12 cellular contexts compared by ENCODE assay signal in genomic region chr12:39467432-39467870, GRCh38. TPM values are rescaled to one million over a fixed set of nuclear protein-coding genes. Genes with fewer than 3 reads are reported as not detected.
DNase-seq lines count a peak whose midpoint lies in the region; ATAC-seq and TF ChIP-seq lines count a peak whose summit lies in the region.
"Had no signal": no experiment of that assay in that cellular context is flagged by ENCODE, and none has a peak within 500 bp of the region (broad histone marks: within the 10 kb centered on the region; RNA-seq: fewer than 3 reads in every experiment).

No MANE protein-coding gene starts in this region.

- no peaks in the 10 kb centered on the region for H3K4me1 Mint-ChIP-seq in WTC11
- H3K4me1 Mint-ChIP-seq: neural crest cell had no signal

- peaks cover 2% of the 10 kb centered on the region; the same call in 1 of the 2 replicates for H3K36me3 Mint-ChIP-seq in WTC11

- CTCF ChIA-PET in WTC11 (lab: Charles Lee), result no interaction called here

- no peak for TF ChIP-seq CTCF in fibroblast of pulmonary artery (IDR thresholded peaks at IDR 0.05; ENCODE audit: low read length, missing control alignments)
- TF ChIP-seq CTCF in WTC11 (IDR thresholded peaks at IDR 0.05), result no peak
- no peak for TF ChIP-seq CTCF in omental fat pad (IDR thresholded peaks at IDR 0.05)

- 0 out of 2 replicates have a peak, but pooled peaks cover 3% of the 10 kb centered on the region for H3K27me3 Mint-ChIP-seq in WTC11 (ENCODE audit: low read depth)
- H3K27me3 Mint-ChIP-seq: dendritic cell treated with granulocyte-macrophage colony-stimulating factor and Interleukin-4, amounts not matched to agents 40 ng/mL and 50 ng/mL, for 4 days had no signal

- no peak overlapping the region for H3K4me3 Mint-ChIP-seq in WTC11
- H3K4me3 Mint-ChIP-seq: dendritic cell treated with granulocyte-macrophage colony-stimulating factor and Interleukin-4, amounts not matched to agents 40 ng/mL and 50 ng/mL, for 4 days; neural crest cell had no signal

- POLR2A ChIA-PET in WTC11 (lab: Charles Lee), result no interaction called here

- peak; percentile 14 for DNase-seq in fibroblast of pulmonary artery (ENCODE audit: low read depth)
- no peak for DNase-seq in NCI-H774 (lab: John Stamatoyannopoulos, UW)
- no peak for DNase-seq in WTC11 (ENCODE audit: low spot score)
- no peak for DNase-seq in NCI-H2171 (lab: John Stamatoyannopoulos, UW)
- no peak for DNase-seq in omental fat pad (ENCODE audit: low spot score)

- ATAC-seq in GM18505 (IDR thresholded peaks at IDR 0.05; ENCODE audit: unreplicated experiment) (peak; percentile 80), GM21423 (IDR thresholded peaks at IDR 0.05; ENCODE audit: unreplicated experiment) (peak; percentile 79), HG03469 (IDR thresholded peaks at IDR 0.05; ENCODE audit: unreplicated experiment) (peak; percentile 84), WTC11 (no peak), omental fat pad (ENCODE audit: low FRiP score) (no peak)

- TF ChIP-seq POLR2A in GM18505 (IDR thresholded peaks at IDR 0.05; ENCODE audit: borderline replicate concordance, extremely low read depth, insufficient read depth, insufficient read length), result no peak

- no peak overlapping the region for H3K27ac Mint-ChIP-seq in WTC11
- H3K27ac Mint-ChIP-seq: dendritic cell treated with granulocyte-macrophage colony-stimulating factor and Interleukin-4, amounts not matched to agents 40 ng/mL and 50 ng/mL, for 4 days had no signal

- H3K4me3 ChIP-seq in fibroblast of pulmonary artery (replicated peaks; ENCODE audit: low read depth, low read length), result no peak overlapping the region
- H3K4me3 ChIP-seq: SJSA1, tibial nerve had no signal

- H3K9me3 Mint-ChIP-seq in WTC11, result peaks cover 17% of the 10 kb centered on the region
- H3K9me3 Mint-ChIP-seq: dendritic cell treated with granulocyte-macrophage colony-stimulating factor and Interleukin-4, amounts not matched to agents 40 ng/mL and 50 ng/mL, for 4 days; neural crest cell had no signal

TF ChIP-seq in WTC11, 78 proteins besides CTCF, POLR2A, EP300 and RAD21:
- no peak for TF ChIP-seq GRHL2 (CRISPR knock-in tag; IDR thresholded peaks at IDR 0.05; ENCODE audit: insufficient replicate concordance, severe bottlenecking)
- no peak for TF ChIP-seq HMGXB4 (CRISPR knock-in tag; IDR thresholded peaks at IDR 0.05)
- no peak for TF ChIP-seq ZNF121 (CRISPR knock-in tag; IDR thresholded peaks at IDR 0.05)
- TF ChIP-seq ZMAT4 (CRISPR knock-in tag; IDR thresholded peaks at IDR 0.05), result no peak
- TF ChIP-seq CREB1 (CRISPR knock-in tag; IDR thresholded peaks at IDR 0.05), result no peak
- TF ChIP-seq MLX (CRISPR knock-in tag; IDR thresholded peaks at IDR 0.05), result no peak
- TF ChIP-seq ARID4B (CRISPR knock-in tag; IDR thresholded peaks at IDR 0.05; ENCODE audit: borderline replicate concordance), result no peak

RNA-seq across cellular contexts. Expression of gene KIF21A, which starts 24.5 kb away (rescaled TPM):
- total RNA-seq in WTC11 (2021), result 24.5 to 34.7 TPM (median 26.4 TPM) in 3 replicates
- 10 to 100 TPM; 22.5 to 65.5 (median 33.5) TPM for total RNA-seq in omental fat pad

Comparison
In these comparisons a context has a peak if more than half of its experiments do, and no peak if none do; other contexts are left out.
1. ATAC-seq: peak in GM18505 (single experiment), GM21423 (single experiment) and HG03469 (single experiment); none in WTC11 (single experiment) and omental fat pad (single experiment).